ENCODE assay signal across 8 cellular contexts in the genomic region with DNA sequence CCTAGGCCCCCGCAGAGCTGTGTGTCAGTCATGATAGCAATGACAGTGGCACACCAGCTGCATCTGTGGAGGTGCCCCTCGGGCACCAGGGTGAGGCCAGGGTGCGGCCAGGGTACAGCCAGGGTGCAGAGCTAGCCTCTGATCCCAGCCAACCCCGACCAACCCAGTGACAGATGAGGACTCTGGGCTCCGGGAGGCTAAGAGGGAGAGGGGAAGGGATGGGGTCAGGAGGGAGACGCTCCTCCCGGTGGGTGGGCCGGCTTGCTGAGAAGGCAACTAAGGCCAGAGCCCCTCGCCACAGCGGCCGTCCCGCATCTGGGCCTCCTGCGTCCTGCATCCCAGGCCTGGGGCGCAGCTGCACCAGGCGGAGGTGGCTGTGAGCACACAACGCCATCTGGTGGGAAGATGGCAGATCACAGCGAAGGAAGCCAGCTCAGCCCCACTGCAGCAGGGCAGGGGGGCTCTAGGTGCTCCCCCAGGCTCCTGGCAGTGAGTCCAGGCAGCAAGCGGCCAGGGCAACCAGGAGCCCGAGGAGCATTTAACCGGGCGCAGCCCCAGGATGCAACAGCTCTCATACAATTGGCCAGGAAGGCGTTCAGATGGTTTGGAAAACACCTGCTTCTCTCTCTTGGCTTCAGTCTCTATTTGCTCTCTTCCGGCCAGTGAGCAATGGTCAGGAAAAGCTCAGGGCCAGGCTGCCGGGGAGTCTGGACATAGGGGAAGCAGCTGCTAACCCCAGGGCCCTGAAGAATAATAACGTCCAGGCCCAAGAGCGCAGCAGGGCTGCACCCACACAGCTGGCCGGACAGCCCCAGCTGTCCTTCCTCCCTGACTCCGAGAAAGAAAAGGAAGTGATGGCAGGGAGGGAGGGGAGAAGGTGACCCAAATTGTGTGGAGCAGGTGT.
DNase-seq lines count a peak whose midpoint lies in the region; ATAC-seq, FAIRE-seq and TF ChIP-seq lines count a peak whose summit lies in the region.

No MANE protein-coding gene starts in this region.

- FAIRE-seq in D721Med (lab: Jason Lieb, UNC), result no peak

- H3K4me3 ChIP-seq in Panc1 (ENCODE audit: low read depth in 2 of 2, low read length in 2 of 2), result no peak overlapping the region
- no peak overlapping the region for H3K4me3 ChIP-seq in cardiac fibroblast (replicated peaks in 1 of 2; ENCODE audit: low read depth in 2 of 2, low read length in 2 of 2)
- H3K4me3 ChIP-seq in suprapubic skin, result no peak overlapping the region

- peaks cover under 1% of the 10 kb centered on the region; the same call in 1 of the 2 replicates for H3K4me1 ChIP-seq in Panc1 (ENCODE audit: control insufficient read depth, insufficient read depth, low read length)
- peaks cover 4% of the 10 kb centered on the region for H3K4me1 ChIP-seq in suprapubic skin

- 35% methylated on average over 20 of the region's 28 CpGs for WGBS in suprapubic skin

- H3K27ac ChIP-seq in Panc1 (ENCODE audit: low read length), result no peak overlapping the region
- no peak overlapping the region for H3K27ac ChIP-seq in suprapubic skin

- ATAC-seq in HG02642 (IDR thresholded peaks at IDR 0.05; ENCODE audit: poor library complexity, unreplicated experiment) (peak; percentile 60), Panc1 (peak; percentile 89)

- BruUV-seq in Panc1 (replicated peaks; lab: Mats Ljungman, UMichigan), result no TSS peak

- CTCF ChIA-PET in Panc1 (lab: Charles Lee), result interaction anchor here (0.5 to 1.1 kb wide), 5 partner anchors 12 to 1839 kb away, joined by 3 to 6 read pairs (median 3); no protein-coding TSS in a partner anchor

- H3K27me3 ChIP-seq in Panc1 (ENCODE audit: control insufficient read depth, insufficient read depth, low read length) (peaks cover 4% of the 10 kb centered on the region; the same call in 1 of the 2 replicates), suprapubic skin (peaks cover 62% of the 10 kb centered on the region)

- intact Hi-C loops in Panc1 (cut with micrococcal nuclease; ENCODE audit: unreplicated experiment), result loop anchor here (10.0 kb wide), 1 partner anchor 632 kb away; no protein-coding TSS in a partner anchor

- POLR2A ChIA-PET in Panc1 (lab: Charles Lee), result no interaction called here

- in situ Hi-C loops in Panc1 (cut with HindIII; ENCODE audit: low pct_unique_long_range_greater_than_20kb, low sequenced_read_pairs), result no loop called here

- no peak for TF ChIP-seq POLR2A in suprapubic skin (IDR thresholded peaks at IDR 0.05)

- no peak for TF ChIP-seq EP300 in suprapubic skin (IDR thresholded peaks at IDR 0.05)

- H3K36me3 ChIP-seq in Panc1 (ENCODE audit: control insufficient read depth, insufficient read depth, low read length) (no peaks in the 10 kb centered on the region), suprapubic skin (no peaks in the 10 kb centered on the region)

- DNase-seq in D721Med (ENCODE audit: insufficient read length, low spot score) (peak; percentile 63), Panc1 (ENCODE audit: low read depth, low spot score) (peak; percentile 12), cardiac fibroblast (ENCODE audit: low read depth in 2 of 2) (peak; percentile 43 to 50), left kidney (ENCODE audit: low read depth, low spot score) (peak; percentile 76), suprapubic skin (ENCODE audit: low spot score in 2 of 2) (no peak), SKM-1 treated with dmso at 0.1 percent for 144 hours (lab: John Stamatoyannopoulos, UW; ENCODE audit: unreplicated experiment) (no peak), NCI-H1436 (lab: John Stamatoyannopoulos, UW) (no peak)

- no peaks in the 10 kb centered on the region for H3K9me3 ChIP-seq in Panc1 (ENCODE audit: control insufficient read depth, insufficient read depth, low read depth, low read length)
- no peaks in the 10 kb centered on the region for H3K9me3 ChIP-seq in suprapubic skin

- peak; percentile 63 for TF ChIP-seq CTCF in D721Med (IDR thresholded peaks at IDR 0.05; ENCODE audit: insufficient read depth, missing control alignments)
- TF ChIP-seq CTCF in Panc1 (IDR thresholded peaks at IDR 0.05), result peak; percentile 95
- TF ChIP-seq CTCF in cardiac fibroblast (IDR thresholded peaks at IDR 0.05; ENCODE audit: low read depth, low read length), result peak; percentile 83
- TF ChIP-seq CTCF in suprapubic skin (IDR thresholded peaks at IDR 0.05), result peak; percentile 3 to 76

Comparison
In these comparisons a context has a peak if more than half of its experiments do, and no peak if none do; other contexts are left out.
1. DNase-seq: peak in D721Med (single experiment), Panc1 (single experiment), cardiac fibroblast (2 of 2) and left kidney (single experiment); none in suprapubic skin (0 of 2), SKM-1 treated with dmso at 0.1 percent for 144 hours (single experiment) and NCI-H1436 (single experiment).
2. CTCF ChIP-seq: peak in every context shown above with its lines; median percentile 95 in Panc1; 83 in cardiac fibroblast; 63 in D721Med; 40 in suprapubic skin.